ENCODE assay signal across 15 cellular contexts in the genomic region with DNA sequence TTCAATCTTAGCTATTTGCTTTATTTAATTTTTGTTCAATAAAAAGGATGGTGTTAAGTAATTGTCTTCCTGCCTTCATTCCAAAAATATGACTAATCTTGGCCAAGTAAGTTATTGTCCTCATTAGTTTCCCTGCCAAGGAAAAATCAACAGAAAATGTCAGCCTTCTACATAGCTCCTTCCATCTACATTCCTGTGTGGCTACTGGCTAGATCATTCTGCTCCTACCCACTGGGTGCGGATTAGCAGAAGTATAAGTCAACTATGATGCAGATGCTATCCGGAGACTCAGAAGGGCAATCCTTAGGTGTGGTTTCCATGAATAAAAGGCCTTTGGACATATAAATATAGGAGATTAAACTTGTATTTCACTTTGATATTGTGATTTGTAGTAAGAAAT.
DNase-seq lines count a peak whose midpoint lies in the region; ATAC-seq and TF ChIP-seq lines count a peak whose summit lies in the region.
"Had no signal": no experiment of that assay in that cellular context is flagged by ENCODE, and none has a peak within 500 bp of the region (broad histone marks: within the 10 kb centered on the region; RNA-seq: fewer than 3 reads in every experiment).

No MANE protein-coding gene starts in this region.

- intact Hi-C loops in dorsolateral prefrontal cortex (cut with DNase I), result no loop called here

- TF ChIP-seq CTCF in RWPE1 (conservative IDR thresholded peaks at IDR 0.05; ENCODE audit: low read depth) (no peak), fibroblast of lung (conservative IDR thresholded peaks at IDR 0.05 in 1 of 2, IDR thresholded peaks at IDR 0.05 in 1 of 2; ENCODE audit: low read depth in 1 of 2, low read length in 2 of 2) (no peak), omental fat pad (IDR thresholded peaks at IDR 0.05) (no peak), dorsolateral prefrontal cortex (IDR thresholded peaks at IDR 0.05 in 54 of 56, conservative IDR thresholded peaks at IDR 0.05 in 2 of 56; ENCODE audit: low read depth in 1 of 56, partially characterized antibody in 56 of 56) (no peak)

- H3K4me1 ChIP-seq in GM23248 (ENCODE audit: insufficient read depth) (peaks cover 30% of the 10 kb centered on the region), fibroblast of lung (ENCODE audit: control insufficient read depth, extremely low read depth, insufficient read depth, low read length) (peaks cover 6% of the 10 kb centered on the region)
- H3K4me1 ChIP-seq: Peyer's patch had no signal

- H4K20me1 ChIP-seq in GM23248 (ENCODE audit: insufficient read depth), result no peaks in the 10 kb centered on the region
- no peaks in the 10 kb centered on the region for H4K20me1 ChIP-seq in fibroblast of lung (ENCODE audit: control insufficient read depth, extremely low read depth, insufficient read depth, low read length)

- H2AFZ ChIP-seq in GM23248 (0 out of 2 replicates have a peak overlapping the region, but pooled peaks have one; percentile 15), fibroblast of lung (ENCODE audit: low read length) (no peak overlapping the region)

- peak; percentile 87 for DNase-seq in GM23248
- peak; percentile 68 for DNase-seq in RWPE1 (ENCODE audit: low spot score)
- DNase-seq in fibroblast of lung (ENCODE audit: low read depth in 2 of 2), result peak; percentile 41 to 91
- DNase-seq in omental fat pad (ENCODE audit: low spot score), result no peak
- no peak for DNase-seq in dorsolateral prefrontal cortex
- DNase-seq in activated naive CD4-positive, alpha-beta T cell (lab: John Stamatoyannopoulos, UW), result no peak
- DNase-seq in nucleus accumbens (lab: John Stamatoyannopoulos, UW), result no peak
- DNase-seq in NCI-H774 (lab: John Stamatoyannopoulos, UW), result no peak
- DNase-seq: aorta, DMS153, esophagus squamous epithelium, Peyer's patch, sigmoid colon had no signal

- H3K4me3 ChIP-seq in GM23248, result peak overlapping the region; percentile 37
- H3K4me3 ChIP-seq in fibroblast of lung (replicated peaks in 1 of 4; ENCODE audit: control extremely low read depth in 1 of 4, insufficient read depth in 1 of 4, low read depth in 3 of 4, low read length in 4 of 4), result no peak overlapping the region
- no peak overlapping the region for H3K4me3 ChIP-seq in dorsolateral prefrontal cortex
- H3K4me3 ChIP-seq: esophagus squamous epithelium, Peyer's patch, sigmoid colon, vagina had no signal

- CTCF ChIA-PET in RWPE1 (lab: Yijun Ruan, JAX), result interaction anchor here (0.6 kb wide), 1 partner anchor 192 kb away, joined by 3 read pairs; no protein-coding TSS in a partner anchor

- in situ Hi-C loops in GM23248 (cut with MboI), result no loop called here

- peak; percentile 88 for ATAC-seq in omental fat pad (ENCODE audit: low FRiP score)
- ATAC-seq: HepG2 had no signal

- H3K27ac ChIP-seq in GM23248 (peak overlapping the region; percentile 84), RWPE1 (no peak overlapping the region), fibroblast of lung (ENCODE audit: insufficient read depth, low read length) (no peak overlapping the region), dorsolateral prefrontal cortex (no peak overlapping the region)
- H3K27ac ChIP-seq: Peyer's patch, sigmoid colon, vagina had no signal

- H3K9me3 ChIP-seq in GM23248 (ENCODE audit: low read depth), result no peaks in the 10 kb centered on the region
- H3K9me3 ChIP-seq in fibroblast of lung (ENCODE audit: control insufficient read depth, insufficient read depth, low read depth, low read length), result no peaks in the 10 kb centered on the region
- H3K9me3 ChIP-seq: esophagus squamous epithelium, Peyer's patch, vagina had no signal

- POLR2A ChIA-PET in RWPE1 (lab: Yijun Ruan, JAX; ENCODE audit: low non-redundant PET), result no interaction called here

- 0 to 2% methylated on average over 2 of the region's 2 CpGs for WGBS in GM23248 (ENCODE audit: low coverage in 1 of 2, low lambda C conversion rate in 2 of 2, missing lambda C conversion rate in 2 of 2), 2 experiments

- H3K79me2 ChIP-seq in GM23248 (ENCODE audit: insufficient read depth) (peaks cover 61% of the 10 kb centered on the region), fibroblast of lung (ENCODE audit: control insufficient read depth, insufficient read depth, low read length) (no peaks in the 10 kb centered on the region)

- no peaks in the 10 kb centered on the region for H3K36me3 ChIP-seq in GM23248 (ENCODE audit: low read depth)
- no peaks in the 10 kb centered on the region for H3K36me3 ChIP-seq in fibroblast of lung (ENCODE audit: control insufficient read depth, insufficient read depth, low read length)
- H3K36me3 ChIP-seq: esophagus squamous epithelium, Peyer's patch, sigmoid colon, vagina had no signal

- peaks cover 27% of the 10 kb centered on the region for H3F3A ChIP-seq in GM23248 (ENCODE audit: insufficient read depth)

- H3K9ac ChIP-seq in GM23248 (0 out of 2 replicates have a peak overlapping the region, but pooled peaks have one; percentile 40), fibroblast of lung (ENCODE audit: insufficient read depth, low read length) (no peak overlapping the region)

- H3K4me2 ChIP-seq in GM23248 (ENCODE audit: unreplicated experiment) (peak overlapping the region; percentile 65), fibroblast of lung (ENCODE audit: extremely low read depth, insufficient read depth, low read length) (no peak overlapping the region)

- H3K9me2 ChIP-seq in GM23248 (ENCODE audit: insufficient read depth), result no peaks in the 10 kb centered on the region

- H3K27me3 ChIP-seq in GM23248 (replicated peaks; ENCODE audit: insufficient read depth) (no peaks in the 10 kb centered on the region), fibroblast of lung (ENCODE audit: control insufficient read depth, insufficient read depth, low read length) (no peaks in the 10 kb centered on the region), dorsolateral prefrontal cortex (no peaks in the 10 kb centered on the region)
- H3K27me3 ChIP-seq: esophagus squamous epithelium, Peyer's patch, sigmoid colon, vagina had no signal

Comparison
In these comparisons a context has a peak if more than half of its experiments do, and no peak if none do; other contexts are left out.
1. DNase-seq: peak in GM23248 (single experiment), RWPE1 (single experiment) and fibroblast of lung (2 of 2); none in omental fat pad (single experiment), dorsolateral prefrontal cortex (0 of 10), activated naive CD4-positive, alpha-beta T cell (0 of 4), nucleus accumbens (0 of 56) and NCI-H774 (single experiment).